8 cellular contexts compared by ENCODE assay signal in genomic region chr7:134605978-134606923, GRCh38. TPM values are rescaled to one million over a fixed set of nuclear protein-coding genes. Genes with fewer than 3 reads are reported as not detected.
DNase-seq lines count a peak whose midpoint lies in the region; ATAC-seq and TF ChIP-seq lines count a peak whose summit lies in the region.

No MANE protein-coding gene starts in this region.

- no peak for TF ChIP-seq POLR2A in prostate gland (IDR thresholded peaks at IDR 0.05)
- no peak for TF ChIP-seq POLR2A in vagina (IDR thresholded peaks at IDR 0.05)

- peak; percentile 70 for DNase-seq in COLO829 (ENCODE audit: low spot score)
- DNase-seq in Kasumi-1 (lab: John Stamatoyannopoulos, UW), result peak; percentile 53 to 75
- DNase-seq in cardiac septum (ENCODE audit: low spot score), result peak; percentile 78
- DNase-seq in prostate gland (ENCODE audit: low spot score), result peak; percentile 64
- DNase-seq in vagina (ENCODE audit: extremely low spot score in 2 of 2), result no peak

- H3K27ac ChIP-seq in prostate gland, result peak overlapping the region in 1 of 2 donors; percentile 48
- H3K27ac ChIP-seq in vagina, result no peak overlapping the region

- H3K4me3 ChIP-seq in prostate gland, result no peak overlapping the region
- no peak overlapping the region for H3K4me3 ChIP-seq in vagina

- H3K9me3 Mint-ChIP-seq in activated naive CD8-positive, alpha-beta T cell (ENCODE audit: low read depth), result no peaks in the 10 kb centered on the region

- 23% methylated on average over 14 of the region's 14 CpGs for WGBS in prostate gland

- H3K4me3 Mint-ChIP-seq in activated naive CD8-positive, alpha-beta T cell, result peak overlapping the region; percentile 54

- no peaks in the 10 kb centered on the region for H3K9me3 ChIP-seq in prostate gland
- H3K9me3 ChIP-seq in vagina, result no peaks in the 10 kb centered on the region

- H3K36me3 Mint-ChIP-seq in activated naive CD8-positive, alpha-beta T cell, result no peaks in the 10 kb centered on the region

- no peak overlapping the region for H3K27ac Mint-ChIP-seq in activated naive CD8-positive, alpha-beta T cell

- intact Hi-C loops in cardiac septum (cut with DNase I) (loop anchor here (1.0 to 2.0 kb wide), 3 partner anchors 58 to 173 kb away; no protein-coding TSS in a partner anchor), prostate gland (cut with DNase I) (loop anchor here (2.0 to 10.0 kb wide), 3 partner anchors 51 to 173 kb away; no protein-coding TSS in a partner anchor), vagina (cut with DNase I) (no loop called here)

- H3K36me3 ChIP-seq in prostate gland (no peaks in the 10 kb centered on the region), vagina (no peaks in the 10 kb centered on the region)

- peak; percentile 75 to 88 (median 84) for TF ChIP-seq CTCF in prostate gland (IDR thresholded peaks at IDR 0.05)
- peak; percentile 69 to 86 (median 80) for TF ChIP-seq CTCF in vagina (IDR thresholded peaks at IDR 0.05)

- H3K4me1 Mint-ChIP-seq in activated naive CD8-positive, alpha-beta T cell (ENCODE audit: low read depth), result peaks cover 3% of the 10 kb centered on the region

- no peaks in the 10 kb centered on the region for H3K27me3 ChIP-seq in prostate gland (replicated peaks; ENCODE audit: insufficient read depth)
- H3K27me3 ChIP-seq in vagina, result no peaks in the 10 kb centered on the region

- ATAC-seq in GM21367 (IDR thresholded peaks at IDR 0.05; ENCODE audit: unreplicated experiment) (peak; percentile 87), SK-N-SH treated with all-trans-retinoic acid at 6 μM for 48 hours (peak; percentile 98)

- H3K4me1 ChIP-seq in prostate gland (replicated peaks) (no peaks in the 10 kb centered on the region), vagina (peaks cover 7% of the 10 kb centered on the region)

- H3K27me3 Mint-ChIP-seq in activated naive CD8-positive, alpha-beta T cell, result peaks cover 19% of the 10 kb centered on the region

TF ChIP-seq in SK-N-SH treated with all-trans-retinoic acid at 6 μM for 48 hours, 23 proteins besides CTCF, POLR2A, EP300 and RAD21:
- TF ChIP-seq ZFP3 (CRISPR knock-in tag; IDR thresholded peaks at IDR 0.05), result no peak
- no peak for TF ChIP-seq ZFP30 (CRISPR knock-in tag; IDR thresholded peaks at IDR 0.05)

RNA-seq across cellular contexts. Expression of gene BPGM, which starts 40.4 kb away (rescaled TPM):
- 13.2 TPM for total RNA-seq in cardiac septum
- total RNA-seq in prostate gland, result 10 to 100 TPM; 18.3 to 18.7 TPM
- 9.1 TPM for total RNA-seq in vagina

RNA-seq across cellular contexts. Expression of gene AKR1B15, which starts 57.3 kb away (rescaled TPM):
- not detected for total RNA-seq in cardiac septum
- total RNA-seq in prostate gland, result 1 to 10 TPM in 1 of 2 donors, not detected in 1; 1.0 TPM
- 11.5 TPM for total RNA-seq in vagina

Comparison
In these comparisons a context has a peak if more than half of its experiments do, and no peak if none do; other contexts are left out.
1. DNase-seq: peak in COLO829 (single experiment), Kasumi-1 (2 of 2), cardiac septum (single experiment) and prostate gland (single experiment); none in vagina (0 of 2).